23 cellular contexts compared by ENCODE assay signal in genomic region chr7:68009716-68010115, GRCh38.
DNase-seq lines count a peak whose midpoint lies in the region; ATAC-seq and TF ChIP-seq lines count a peak whose summit lies in the region.
"Had no signal": no experiment of that assay in that cellular context is flagged by ENCODE, and none has a peak within 500 bp of the region (broad histone marks: within the 10 kb centered on the region; RNA-seq: fewer than 3 reads in every experiment).

No MANE protein-coding gene starts in this region.

- peaks cover 0 to 5% of the 10 kb centered on the region in 2 donors for H3K9me3 Mint-ChIP-seq in activated T-cell treated with anti-CD3 and anti-CD28 coated beads, Interleukin-2, amount 50 U/mL, for 72 hours

- H3K36me3 ChIP-seq in RWPE2 (ENCODE audit: low read depth) = no peaks in the 10 kb centered on the region
- H3K36me3 ChIP-seq: BE2C had no signal

- no peak overlapping the region for H3K4me3 Mint-ChIP-seq in activated T-cell treated with anti-CD3 and anti-CD28 coated beads, Interleukin-2, amount 50 U/mL, for 72 hours
- H3K4me3 Mint-ChIP-seq: GM23338, H9 had no signal

- no peak overlapping the region for H3K27ac Mint-ChIP-seq in activated T-cell treated with anti-CD3 and anti-CD28 coated beads, Interleukin-2, amount 50 U/mL, for 72 hours
- H3K27ac Mint-ChIP-seq: GM23338, H9 had no signal

- no peak overlapping the region for H3K4me3 ChIP-seq in RWPE2 (ENCODE audit: severe bottlenecking)
- H3K4me3 ChIP-seq: GM23338 had no signal

- H3K9me3 ChIP-seq in RWPE2 (ENCODE audit: severe bottlenecking) = peaks cover 2% of the 10 kb centered on the region
- H3K9me3 ChIP-seq: BE2C had no signal

- H3K27me3 ChIP-seq in RWPE2 (ENCODE audit: insufficient read depth, poor library complexity, severe bottlenecking) = no peaks in the 10 kb centered on the region
- H3K27me3 ChIP-seq: BE2C had no signal

- TF ChIP-seq CTCF in RWPE2 (IDR thresholded peaks at IDR 0.05; ENCODE audit: poor library complexity, severe bottlenecking) = no peak

- ATAC-seq in RWPE2 (ENCODE audit: low read depth) (peak; percentile 45; the same call in 1 of the 3 replicates), HG03342 (IDR thresholded peaks at IDR 0.05; ENCODE audit: unreplicated experiment) (no peak)
- no peak for ATAC-seq in activated T-cell treated with anti-CD3 and anti-CD28 coated beads, Interleukin-2, amount 50 U/mL, for 72 hours (replicated peaks in 1 of 2)
- ATAC-seq: GM23338, SK-N-SH treated with all-trans-retinoic acid at 6 μM for 48 hours had no signal

- H3K27me3 Mint-ChIP-seq in activated T-cell treated with anti-CD3 and anti-CD28 coated beads, Interleukin-2, amount 50 U/mL, for 72 hours (ENCODE audit: low read depth) = no peaks in the 10 kb centered on the region

- H3K36me3 Mint-ChIP-seq in activated T-cell treated with anti-CD3 and anti-CD28 coated beads, Interleukin-2, amount 50 U/mL, for 72 hours (ENCODE audit: insufficient read depth in 2 of 2) = no peaks in the 10 kb centered on the region

- H3K4me1 ChIP-seq in RWPE2 (ENCODE audit: insufficient read depth, poor library complexity, severe bottlenecking) = no peaks in the 10 kb centered on the region
- H3K4me1 ChIP-seq: BE2C had no signal

- no peaks in the 10 kb centered on the region for H3K4me1 Mint-ChIP-seq in activated T-cell treated with anti-CD3 and anti-CD28 coated beads, Interleukin-2, amount 50 U/mL, for 72 hours (ENCODE audit: low read depth)
- H3K4me1 Mint-ChIP-seq: GM23338 had no signal

- H3K27ac ChIP-seq in RWPE2 (ENCODE audit: poor library complexity, severe bottlenecking) = no peak overlapping the region
- peak overlapping the region; percentile 51 for H3K27ac ChIP-seq in epithelial cell of prostate
- H3K27ac ChIP-seq: KMS-11 had no signal

- DNase-seq in NCI-H1105 (lab: John Stamatoyannopoulos, UW) (peak; percentile 9), RWPE2 (ENCODE audit: low spot score) (no peak), epithelial cell of prostate (ENCODE audit: low read depth, low spot score) (no peak), stromal cell of bone marrow (ENCODE audit: low read depth) (peak; percentile 60), pons (ENCODE audit: low spot score) (no peak)
- DNase-seq in central memory CD4-positive, alpha-beta T cell = no peak
- DNase-seq in activated T-cell treated with anti-CD3 and anti-CD28 coated beads, Interleukin-2, amount 50 U/mL, for 72 hours = no peak
- DNase-seq: BE2C, Calu3, DMS79 treated with DMSO at 0.1 percent for 48 hours, GF-D8, H9, IMR-90, NCI-H1092, NCI-H1436 treated with DMSO at 0.1 percent for 48 hours, NCI-H1930, NCI-H2227 treated with DMSO at 0.1 percent for 48 hours, NCI-H510A, NCI-H69 had no signal

Comparison
In these comparisons a context has a peak if more than half of its experiments do, and no peak if none do; other contexts are left out.
1. DNase-seq: peak in NCI-H1105 (single experiment) and stromal cell of bone marrow (single experiment); none in RWPE2 (single experiment), epithelial cell of prostate (single experiment), central memory CD4-positive, alpha-beta T cell (single experiment), activated T-cell treated with anti-CD3 and anti-CD28 coated beads, Interleukin-2, amount 50 U/mL, for 72 hours (0 of 2) and pons (single experiment).